ENCODE assay signal across 1 cellular context in the genomic region with DNA sequence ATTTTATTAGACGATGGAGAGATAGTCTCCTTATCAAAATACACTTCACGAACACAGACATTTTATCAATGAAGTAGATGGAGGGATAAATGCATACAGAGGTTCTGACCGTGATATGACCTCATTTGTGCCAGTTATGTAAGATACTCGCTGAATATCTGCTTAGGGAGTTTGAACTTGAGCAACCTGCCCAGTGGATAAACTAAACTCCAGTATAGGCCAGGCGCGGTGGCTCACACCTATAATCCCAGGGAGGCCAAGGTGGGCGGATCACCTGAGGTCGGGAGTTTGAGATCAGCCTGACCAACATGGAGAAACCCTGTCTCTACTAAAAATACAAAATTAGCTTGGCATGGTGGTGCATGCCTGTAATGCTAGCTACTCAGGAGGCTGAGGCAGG.
TF ChIP-seq lines count a peak whose summit lies in the region.

No MANE protein-coding gene starts in this region.

TF ChIP-seq in HepG2, 621 proteins besides CTCF, POLR2A, EP300 and RAD21:
- 0 out of 2 replicates have a peak, but pooled peaks have one; percentile 32 for TF ChIP-seq ZBTB38 (CRISPR knock-in tag; IDR thresholded peaks at IDR 0.05)
- peak; percentile 63 for TF ChIP-seq RARA (CRISPR knock-in tag; IDR thresholded peaks at IDR 0.05)
